ENCODE assay signal across 1 cellular context in the genomic region with DNA sequence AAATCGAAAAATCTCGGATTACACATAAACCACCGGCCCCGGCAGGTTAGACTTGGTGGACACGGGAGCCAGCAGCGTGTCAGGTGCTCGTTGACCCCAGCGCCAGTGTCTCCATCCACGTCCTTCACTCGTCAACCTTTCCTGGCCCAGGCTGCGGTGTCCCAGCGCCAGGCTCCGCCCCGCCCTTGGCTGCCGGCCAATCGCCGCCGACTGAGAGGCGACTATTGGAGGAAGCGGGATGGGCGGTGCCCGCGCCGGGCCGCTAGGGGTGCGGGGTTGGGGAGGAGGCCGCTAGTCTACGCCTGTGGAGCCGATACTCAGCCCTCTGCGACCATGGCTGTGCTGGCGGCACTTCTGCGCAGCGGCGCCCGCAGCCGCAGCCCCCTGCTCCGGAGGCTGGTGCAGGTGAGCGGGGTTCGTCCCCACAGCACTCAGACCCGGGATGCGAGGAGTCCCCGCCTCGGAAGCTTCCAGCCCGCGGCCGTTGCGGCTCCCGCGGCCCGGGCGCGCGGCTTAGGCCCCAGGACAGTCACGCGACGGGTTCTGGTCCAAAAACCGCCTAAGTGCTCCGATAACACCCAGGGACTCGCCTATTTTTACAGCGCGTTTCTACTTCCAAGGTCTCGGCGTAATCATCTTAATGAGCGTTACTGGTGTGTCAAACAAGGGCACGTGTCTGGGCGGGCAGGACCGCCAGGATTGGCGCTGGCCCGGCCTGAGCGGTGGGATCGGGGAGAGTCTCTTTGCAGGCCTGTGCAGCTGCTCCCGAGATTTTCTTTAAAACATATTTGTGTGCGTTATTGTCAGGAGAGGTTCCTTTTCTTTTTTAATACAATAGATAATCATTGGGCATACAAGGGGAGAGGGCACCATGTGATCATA.
TF ChIP-seq lines count a peak whose summit lies in the region.

Gene ACAT1 (plus strand): TSS at position 294 of the 882 bp plus-strand sequence. CDS start 40 bp downstream, at position 334.

TF ChIP-seq in HepG2, 621 proteins besides CTCF, POLR2A, EP300 and RAD21 (continued from another document and continues in another):
- TF ChIP-seq TFE3 (CRISPR knock-in tag; IDR thresholded peaks at IDR 0.05) (peak; percentile 61), FOXK2 (IDR thresholded peaks at IDR 0.05) (no peak), GMEB1 (CRISPR knock-in tag; IDR thresholded peaks at IDR 0.05; ENCODE audit: borderline replicate concordance) (peak; percentile 70; the same call in 1 of the 2 replicates), NR2F1 (CRISPR knock-in tag; IDR thresholded peaks at IDR 0.05) (no peak), REL (CRISPR knock-in tag; conservative IDR thresholded peaks at IDR 0.05) (peak; percentile 85; the same call in 1 of the 2 replicates), RNF2 (conservative IDR thresholded peaks at IDR 0.05; ENCODE audit: low read depth) (peak; percentile 77; the same call in 1 of the 2 replicates), ZFP82 (CRISPR knock-in tag; IDR thresholded peaks at IDR 0.05; ENCODE audit: borderline replicate concordance) (no peak), SMC3 (IDR thresholded peaks at IDR 0.05; ENCODE audit: low read length) (no peak), ZNF784 (CRISPR knock-in tag; IDR thresholded peaks at IDR 0.05; ENCODE audit: borderline replicate concordance) (peak; percentile 76), ZBTB8A (CRISPR knock-in tag; IDR thresholded peaks at IDR 0.05; ENCODE audit: borderline replicate concordance, low read depth) (no peak), SALL2 (CRISPR knock-in tag; IDR thresholded peaks at IDR 0.05) (peak; percentile 72; the same call in 1 of the 2 replicates), ZNF331 (CRISPR knock-in tag; IDR thresholded peaks at IDR 0.05) (peak; percentile 40; the same call in 1 of the 2 replicates), AHDC1 (CRISPR knock-in tag; IDR thresholded peaks at IDR 0.05; ENCODE audit: borderline replicate concordance) (no peak), ZNF414 (CRISPR knock-in tag; IDR thresholded peaks at IDR 0.05) (peak; percentile 36; the same call in 1 of the 2 replicates), ZNF12 (CRISPR knock-in tag; IDR thresholded peaks at IDR 0.05) (0 out of 2 replicates have a peak, but pooled peaks have one; percentile 27), FOXA1 (IDR thresholded peaks at IDR 0.05) (no peak), FOXA1 (CRISPR knock-in tag; IDR thresholded peaks at IDR 0.05) (0 out of 2 replicates have a peak, but pooled peaks have one; percentile 2), HOXA3 (CRISPR knock-in tag; IDR thresholded peaks at IDR 0.05) (no peak; the same call in 1 of the 2 replicates), RFXANK (CRISPR knock-in tag; IDR thresholded peaks at IDR 0.05) (no peak), ZSCAN9 (CRISPR knock-in tag; IDR thresholded peaks at IDR 0.05; ENCODE audit: borderline replicate concordance) (peak; percentile 43; the same call in 1 of the 2 replicates), ZBTB37 (CRISPR knock-in tag; IDR thresholded peaks at IDR 0.05) (no peak), MBD4 (IDR thresholded peaks at IDR 0.05; ENCODE audit: borderline replicate concordance, low read length) (no peak), ZNF776 (CRISPR knock-in tag; IDR thresholded peaks at IDR 0.05) (0 out of 2 replicates have a peak, but pooled peaks have one; percentile 32), ZSCAN12 (CRISPR knock-in tag; IDR thresholded peaks at IDR 0.05) (no peak), ATM (IDR thresholded peaks at IDR 0.05; ENCODE audit: borderline replicate concordance) (no peak), SP1 (IDR thresholded peaks at IDR 0.05) (no peak), SP1 (CRISPR knock-in tag; IDR thresholded peaks at IDR 0.05) (peak; percentile 90), RFX5 (IDR thresholded peaks at IDR 0.05; ENCODE audit: low read depth, low read length) (no peak), TGIF2 (CRISPR knock-in tag; IDR thresholded peaks at IDR 0.05) (peak; percentile 63; the same call in 1 of the 2 replicates), ZMYM2 (CRISPR knock-in tag; IDR thresholded peaks at IDR 0.05) (0 out of 2 replicates have a peak, but pooled peaks have one; percentile 37)
- TF ChIP-seq, protein P1, sequence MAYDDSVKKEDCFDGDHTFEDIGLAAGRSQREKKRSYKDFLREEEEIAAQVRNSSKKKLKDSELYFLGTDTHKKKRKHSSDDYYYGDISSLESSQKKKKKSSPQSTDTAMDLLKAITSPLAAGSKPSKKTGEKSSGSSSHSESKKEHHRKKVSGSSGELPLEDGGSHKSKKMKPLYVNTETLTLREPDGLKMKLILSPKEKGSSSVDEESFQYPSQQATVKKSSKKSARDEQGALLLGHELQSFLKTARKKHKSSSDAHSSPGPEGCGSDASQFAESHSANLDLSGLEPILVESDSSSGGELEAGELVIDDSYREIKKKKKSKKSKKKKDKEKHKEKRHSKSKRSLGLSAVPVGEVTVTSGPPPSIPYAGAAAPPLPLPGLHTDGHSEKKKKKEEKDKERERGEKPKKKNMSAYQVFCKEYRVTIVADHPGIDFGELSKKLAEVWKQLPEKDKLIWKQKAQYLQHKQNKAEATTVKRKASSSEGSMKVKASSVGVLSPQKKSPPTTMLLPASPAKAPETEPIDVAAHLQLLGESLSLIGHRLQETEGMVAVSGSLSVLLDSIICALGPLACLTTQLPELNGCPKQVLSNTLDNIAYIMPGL (CRISPR knock-in tag; IDR thresholded peaks at IDR 0.05; ENCODE audit: borderline replicate concordance in 1 of 2, low read depth in 1 of 2) = peak; percentile 66 to 74; a peak in 3 of 4 replicates
- TF ChIP-seq, protein P2, sequence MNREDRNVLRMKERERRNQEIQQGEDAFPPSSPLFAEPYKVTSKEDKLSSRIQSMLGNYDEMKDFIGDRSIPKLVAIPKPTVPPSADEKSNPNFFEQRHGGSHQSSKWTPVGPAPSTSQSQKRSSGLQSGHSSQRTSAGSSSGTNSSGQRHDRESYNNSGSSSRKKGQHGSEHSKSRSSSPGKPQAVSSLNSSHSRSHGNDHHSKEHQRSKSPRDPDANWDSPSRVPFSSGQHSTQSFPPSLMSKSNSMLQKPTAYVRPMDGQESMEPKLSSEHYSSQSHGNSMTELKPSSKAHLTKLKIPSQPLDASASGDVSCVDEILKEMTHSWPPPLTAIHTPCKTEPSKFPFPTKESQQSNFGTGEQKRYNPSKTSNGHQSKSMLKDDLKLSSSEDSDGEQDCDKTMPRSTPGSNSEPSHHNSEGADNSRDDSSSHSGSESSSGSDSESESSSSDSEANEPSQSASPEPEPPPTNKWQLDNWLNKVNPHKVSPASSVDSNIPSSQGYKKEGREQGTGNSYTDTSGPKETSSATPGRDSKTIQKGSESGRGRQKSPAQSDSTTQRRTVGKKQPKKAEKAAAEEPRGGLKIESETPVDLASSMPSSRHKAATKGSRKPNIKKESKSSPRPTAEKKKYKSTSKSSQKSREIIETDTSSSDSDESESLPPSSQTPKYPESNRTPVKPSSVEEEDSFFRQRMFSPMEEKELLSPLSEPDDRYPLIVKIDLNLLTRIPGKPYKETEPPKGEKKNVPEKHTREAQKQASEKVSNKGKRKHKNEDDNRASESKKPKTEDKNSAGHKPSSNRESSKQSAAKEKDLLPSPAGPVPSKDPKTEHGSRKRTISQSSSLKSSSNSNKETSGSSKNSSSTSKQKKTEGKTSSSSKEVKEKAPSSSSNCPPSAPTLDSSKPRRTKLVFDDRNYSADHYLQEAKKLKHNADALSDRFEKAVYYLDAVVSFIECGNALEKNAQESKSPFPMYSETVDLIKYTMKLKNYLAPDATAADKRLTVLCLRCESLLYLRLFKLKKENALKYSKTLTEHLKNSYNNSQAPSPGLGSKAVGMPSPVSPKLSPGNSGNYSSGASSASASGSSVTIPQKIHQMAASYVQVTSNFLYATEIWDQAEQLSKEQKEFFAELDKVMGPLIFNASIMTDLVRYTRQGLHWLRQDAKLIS (CRISPR knock-in tag; IDR thresholded peaks at IDR 0.05) = 0 out of 2 replicates have a peak, but pooled peaks have one; percentile 40
- TF ChIP-seq, protein P3, sequence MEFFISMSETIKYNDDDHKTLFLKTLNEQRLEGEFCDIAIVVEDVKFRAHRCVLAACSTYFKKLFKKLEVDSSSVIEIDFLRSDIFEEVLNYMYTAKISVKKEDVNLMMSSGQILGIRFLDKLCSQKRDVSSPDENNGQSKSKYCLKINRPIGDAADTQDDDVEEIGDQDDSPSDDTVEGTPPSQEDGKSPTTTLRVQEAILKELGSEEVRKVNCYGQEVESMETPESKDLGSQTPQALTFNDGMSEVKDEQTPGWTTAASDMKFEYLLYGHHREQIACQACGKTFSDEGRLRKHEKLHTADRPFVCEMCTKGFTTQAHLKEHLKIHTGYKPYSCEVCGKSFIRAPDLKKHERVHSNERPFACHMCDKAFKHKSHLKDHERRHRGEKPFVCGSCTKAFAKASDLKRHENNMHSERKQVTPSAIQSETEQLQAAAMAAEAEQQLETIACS (CRISPR knock-in tag; IDR thresholded peaks at IDR 0.05) = no peak
- TF ChIP-seq, protein P4, sequence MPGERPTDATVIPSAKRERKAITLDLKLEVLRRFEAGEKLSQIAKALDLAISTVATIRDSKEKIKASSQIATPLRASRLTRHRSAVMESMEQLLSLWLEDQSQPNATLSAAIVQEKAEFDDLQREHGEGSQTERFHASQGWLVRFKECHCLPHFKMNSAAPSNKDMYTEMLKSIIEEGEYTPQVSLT (CRISPR knock-in tag; IDR thresholded peaks at IDR 0.05; ENCODE audit: borderline replicate concordance, low read depth) = no peak
